Comparison of ENCODE assay signal across 8 cellular contexts in genomic region chr19:45151821-45152503, GRCh38. TPM values are rescaled to one million over a fixed set of nuclear protein-coding genes. Genes with fewer than 3 reads are reported as not detected.
DNase-seq lines count a peak whose midpoint lies in the region; ATAC-seq, FAIRE-seq and TF ChIP-seq lines count a peak whose summit lies in the region.
"Had no signal": no experiment of that assay in that cellular context is flagged by ENCODE, and none has a peak within 500 bp of the region (broad histone marks: within the 10 kb centered on the region; RNA-seq: fewer than 3 reads in every experiment).

No MANE protein-coding gene starts in this region.

- H3K56ac ChIP-seq in H1 (replicated peaks; ENCODE audit: insufficient read length, low read depth, low read length): no peak overlapping the region

- H2AK5ac ChIP-seq in H1 (ENCODE audit: low read depth, low read length): no peak overlapping the region

- DNase-seq in CD1c-positive myeloid dendritic cell (ENCODE audit: extremely low spot score): peak; percentile 5
- peak; percentile 80 for DNase-seq in H7
- DNase-seq in H1 (ENCODE audit: low read depth in 1 of 2, low spot score in 2 of 2): no peak
- no peak for DNase-seq in DMS153 treated with DMSO at 0.1 percent for 48 hours (lab: John Stamatoyannopoulos, UW; ENCODE audit: unreplicated experiment)
- no peak for DNase-seq in NCI-H2227 (lab: John Stamatoyannopoulos, UW; ENCODE audit: unreplicated experiment)
- DNase-seq: effector CD8-positive, alpha-beta T cell had no signal

- H3K4ac ChIP-seq in H1 (replicated peaks; ENCODE audit: insufficient read length, low read depth, low read length): no peak overlapping the region

- TF ChIP-seq EP300 in H1 (IDR thresholded peaks at IDR 0.05; ENCODE audit: borderline replicate concordance in 1 of 2, low read depth in 2 of 2, low read length in 2 of 2): no peak

- H3K4me2 ChIP-seq in H1 (ENCODE audit: insufficient read depth in 1 of 2, low read depth in 2 of 2, low read length in 2 of 2): peak overlapping the region; percentile 53 to 77

- peaks cover 0 to 8% of the 10 kb centered on the region in 2 experiments; a peak in 1 of 4 replicates for H3K9me3 ChIP-seq in H1 (ENCODE audit: insufficient read depth in 2 of 2, low read depth in 1 of 2, low read length in 1 of 2)

- H3K14ac ChIP-seq in H1 (ENCODE audit: insufficient read length): no peak overlapping the region

- peak; percentile 29 to 51 (median 31) for TF ChIP-seq CTCF in H1 (IDR thresholded peaks at IDR 0.05; ENCODE audit: control extremely low read depth in 1 of 3, insufficient read depth in 1 of 3, low read depth in 1 of 3, low read length in 3 of 3)

- no peak overlapping the region for H3K23ac ChIP-seq in H1 (ENCODE audit: insufficient read length)

- H3K4me1 ChIP-seq in H1 (replicated peaks in 1 of 4; ENCODE audit: control insufficient read depth in 3 of 4, insufficient read depth in 4 of 4, low read length in 3 of 4) (peaks cover 0 to 13% (median 3%) of the 10 kb centered on the region in 4 experiments; a peak in 6 of 7 replicates), rectal smooth muscle tissue (ENCODE audit: control insufficient read depth, insufficient read depth, low read length) (peaks cover 3% of the 10 kb centered on the region)

- H3K27me3 ChIP-seq in H7 (ENCODE audit: control insufficient read depth, insufficient read depth, low read length): peaks cover 9% of the 10 kb centered on the region
- peaks cover 16 to 45% (median 37%) of the 10 kb centered on the region in 4 experiments for H3K27me3 ChIP-seq in H1 (replicated peaks in 1 of 4; ENCODE audit: control insufficient read depth in 3 of 4, extremely low read depth in 1 of 4, insufficient read depth in 3 of 4, low read length in 3 of 4)
- peaks cover 23% of the 10 kb centered on the region for H3K27me3 ChIP-seq in rectal smooth muscle tissue (ENCODE audit: control insufficient read depth, insufficient read depth, low read length)

- H2BK12ac ChIP-seq in H1 (ENCODE audit: low read depth, low read length): no peak overlapping the region

- no peak overlapping the region for H3K18ac ChIP-seq in H1 (ENCODE audit: extremely low read depth, low read length)

- CTCF ChIA-PET in H1 (lab: Charles Lee; ENCODE audit: partially characterized antibody): interaction anchor here (0.6 to 5.5 kb wide), 17 partner anchors 8 to 333 kb away, joined by 3 to 32 read pairs (median 4); partner anchors contain the start of genes NKPD1 and PPP1R37

- no peak overlapping the region for H4K91ac ChIP-seq in H1 (replicated peaks; ENCODE audit: insufficient read length, low read length)

- H3K27ac ChIP-seq in H1 (ENCODE audit: low read depth, low read length) (no peak overlapping the region), rectal smooth muscle tissue (ENCODE audit: low read depth, low read length) (no peak overlapping the region)

- 55% methylated on average over 50 of the region's 64 CpGs; no CpG with 5 or more reads in 1 of the 2 experiments for WGBS in H1 (ENCODE audit: extremely low coverage in 1 of 2, insufficient coverage in 1 of 2, insufficient read length in 1 of 2, insufficient replicate concordance in 2 of 2, low coverage in 1 of 2, low lambda C conversion rate in 2 of 2, missing lambda C conversion rate in 1 of 2), 2 experiments

- H3K9ac ChIP-seq in H1 (replicated peaks in 1 of 4; ENCODE audit: extremely low read depth in 1 of 4, low read depth in 3 of 4, low read length in 3 of 4) (no peak overlapping the region), rectal smooth muscle tissue (ENCODE audit: low read length) (no peak overlapping the region)

- FAIRE-seq in H1 (lab: Jason Lieb, UNC): no peak

- no peak overlapping the region for H2BK20ac ChIP-seq in H1 (ENCODE audit: low read length)

- POLR2A ChIA-PET in H1 (lab: Charles Lee; ENCODE audit: partially characterized antibody): interaction anchor here (0.6 to 3.5 kb wide), 12 partner anchors 10 to 194 kb away, joined by 3 to 19 read pairs (median 4); partner anchors contain the start of genes NKPD1 and PPP1R37

- no peak for TF ChIP-seq POLR2A in H1 (IDR thresholded peaks at IDR 0.05; ENCODE audit: control extremely low read depth in 1 of 2, low read depth in 2 of 2, low read length in 2 of 2)

- H2AFZ ChIP-seq in H1 (ENCODE audit: low read length): no peak overlapping the region

- no peak overlapping the region for H2BK15ac ChIP-seq in H1 (ENCODE audit: low read length)

- H3K4me3 ChIP-seq in H7 (ENCODE audit: insufficient read depth, low read depth, low read length) (no peak overlapping the region), H1 (ENCODE audit: extremely low read depth in 1 of 4, insufficient read depth in 2 of 4, low read depth in 3 of 4, low read length in 4 of 4) (peak overlapping the region in 2 of 4 experiments; percentile 7 to 49; a peak in 2 of 8 replicates), rectal smooth muscle tissue (ENCODE audit: low read length) (peak overlapping the region; percentile 64)

- H3K79me1 ChIP-seq in H1 (ENCODE audit: low read depth, low read length): no peaks in the 10 kb centered on the region; the same call in 1 of the 2 replicates

- H2BK120ac ChIP-seq in H1 (replicated peaks; ENCODE audit: low read depth, low read length): no peak overlapping the region

- H2BK5ac ChIP-seq in H1 (ENCODE audit: low read depth, low read length): no peak overlapping the region

- peak overlapping the region; percentile 28; the same call in 1 of the 2 replicates for H4K8ac ChIP-seq in H1 (ENCODE audit: extremely low read depth, insufficient read depth, low read length)

- no peak overlapping the region for H4K5ac ChIP-seq in H1 (ENCODE audit: insufficient read length, low read depth, low read length)

- ATAC-seq in GM21528 (IDR thresholded peaks at IDR 0.05; ENCODE audit: low FRiP score, unreplicated experiment): no peak

- peaks cover 9% of the 10 kb centered on the region; the same call in 1 of the 2 replicates for H3K23me2 ChIP-seq in H1 (ENCODE audit: low read depth, low read length)

- H4K20me1 ChIP-seq in H1 (replicated peaks in 1 of 2; ENCODE audit: control insufficient read depth in 1 of 2, insufficient read depth in 2 of 2, low read length in 2 of 2): peaks cover 0 to 20% of the 10 kb centered on the region in 2 experiments

- TF ChIP-seq RAD21 in H1 (IDR thresholded peaks at IDR 0.05 in 1 of 2, conservative IDR thresholded peaks at IDR 0.05 in 1 of 2; ENCODE audit: low read depth in 2 of 2, low read length in 2 of 2): peak in 1 of 2 experiments; percentile 17; a peak in 1 of 4 replicates

- H3K79me2 ChIP-seq in H1 (ENCODE audit: control insufficient read depth in 1 of 2, insufficient read depth in 2 of 2, low read length in 2 of 2): no peaks in the 10 kb centered on the region

- H3K36me3 ChIP-seq in H7 (replicated peaks; ENCODE audit: control insufficient read depth, insufficient read depth, low read length): no peaks in the 10 kb centered on the region; the same call in none of the 2 replicates
- 0 out of 8 replicates have a peak, but pooled peaks cover 0 to 2% (median 0%) of the 10 kb centered on the region in 4 experiments for H3K36me3 ChIP-seq in H1 (ENCODE audit: control insufficient read depth in 2 of 4, insufficient read depth in 4 of 4, low read length in 3 of 4)
- peaks cover 2% of the 10 kb centered on the region for H3K36me3 ChIP-seq in rectal smooth muscle tissue (ENCODE audit: control insufficient read depth, insufficient read depth, low read length)

RNA-seq across cellular contexts. Expression of gene NKPD1, which starts 8.8 kb away (rescaled TPM):
- 0.24 and 0.70 TPM in 2 replicates for total RNA-seq in H7 (2014; rRNA removed; shearing (Covaris generic))
- 0.38 and 0.39 TPM in 2 replicates for total RNA-seq in H1 (2021; fragmentation: NEBNext Ultra II Directional; extraction: Animal tissue kit (Norgen Biotek cat#: 25700))
- polyA plus RNA-seq in H1 (2011; rRNA removed): 0.30 and 0.55 TPM in 2 replicates
- 0.69 TPM for polyA plus RNA-seq in H1 (2011; cell fraction: cytosol; rRNA removed)
- polyA plus RNA-seq in H1 (2011; cell fraction: nucleus; rRNA removed): 0.73 TPM
- 0.22 to 0.24 TPM (median 0.23 TPM) in 3 of 4 replicates, not detected in the other for polyA plus RNA-seq in H1 (2012, experiment 1 of 2)
- polyA plus RNA-seq in H1 (2012, experiment 2 of 2): 0.20 TPM
- polyA plus RNA-seq in H1 (2013, experiment 1 of 2): 0.22 TPM
- polyA plus RNA-seq in H1 (2013, experiment 2 of 2): 0.26 TPM
- polyA minus RNA-seq in H1 (2011; rRNA and poly(A)+ RNA removed): 0.22 and 0.32 TPM in 2 replicates
- not detected for polyA minus RNA-seq in H1 (2011; cell fraction: cytosol; rRNA and poly(A)+ RNA removed)
- 0.80 TPM for polyA minus RNA-seq in H1 (2011; cell fraction: nucleus; rRNA and poly(A)+ RNA removed)

RNA-seq across cellular contexts. Expression of gene TRAPPC6A, which starts 26.1 kb away (rescaled TPM):
- total RNA-seq in H7 (2014; rRNA removed; shearing (Covaris generic)): 39.3 and 47.4 TPM in 2 replicates
- 30.5 and 31.8 TPM in 2 replicates for total RNA-seq in H1 (2021; fragmentation: NEBNext Ultra II Directional; extraction: Animal tissue kit (Norgen Biotek cat#: 25700))
- 130 and 144 TPM in 2 replicates for polyA plus RNA-seq in H1 (2011; rRNA removed)
- polyA plus RNA-seq in H1 (2011; cell fraction: cytosol; rRNA removed): 127 TPM
- 71.3 TPM for polyA plus RNA-seq in H1 (2011; cell fraction: nucleus; rRNA removed)
- 38.7 to 84.3 TPM (median 76.0 TPM) in 4 replicates for polyA plus RNA-seq in H1 (2012, experiment 1 of 2)
- 102 TPM for polyA plus RNA-seq in H1 (2012, experiment 2 of 2)
- polyA plus RNA-seq in H1 (2013, experiment 1 of 2): 35.8 TPM
- 35.4 TPM for polyA plus RNA-seq in H1 (2013, experiment 2 of 2)
- polyA minus RNA-seq in H1 (2011; rRNA and poly(A)+ RNA removed): 9.3 and 13.3 TPM in 2 replicates
- 17.0 TPM for polyA minus RNA-seq in H1 (2011; cell fraction: cytosol; rRNA and poly(A)+ RNA removed)
- polyA minus RNA-seq in H1 (2011; cell fraction: nucleus; rRNA and poly(A)+ RNA removed): 10.3 TPM

RNA-seq across cellular contexts. Expression of gene BLOC1S3, which starts 26.6 kb away (rescaled TPM):
- 3.4 and 4.3 TPM in 2 replicates for total RNA-seq in H7 (2014; rRNA removed; shearing (Covaris generic))
- total RNA-seq in H1 (2021; fragmentation: NEBNext Ultra II Directional; extraction: Animal tissue kit (Norgen Biotek cat#: 25700)): 6.0 and 8.0 TPM in 2 replicates
- 6.1 and 7.6 TPM in 2 replicates for polyA plus RNA-seq in H1 (2011; rRNA removed)
- 3.2 TPM for polyA plus RNA-seq in H1 (2011; cell fraction: cytosol; rRNA removed)
- polyA plus RNA-seq in H1 (2011; cell fraction: nucleus; rRNA removed): 5.1 TPM
- polyA plus RNA-seq in H1 (2012, experiment 1 of 2): 4.5 to 6.2 TPM (median 5.0 TPM) in 4 replicates
- 3.8 TPM for polyA plus RNA-seq in H1 (2012, experiment 2 of 2)
- polyA plus RNA-seq in H1 (2013, experiment 1 of 2): 5.2 TPM
- polyA plus RNA-seq in H1 (2013, experiment 2 of 2): 6.0 TPM
- 4.8 and 6.4 TPM in 2 replicates for polyA minus RNA-seq in H1 (2011; rRNA and poly(A)+ RNA removed)
- polyA minus RNA-seq in H1 (2011; cell fraction: cytosol; rRNA and poly(A)+ RNA removed): 4.0 TPM
- polyA minus RNA-seq in H1 (2011; cell fraction: nucleus; rRNA and poly(A)+ RNA removed): 8.1 TPM

RNA-seq across cellular contexts. Expression of gene PPP1R37, which starts 59.0 kb away (rescaled TPM):
- 30.0 and 32.9 TPM in 2 replicates for total RNA-seq in H7 (2014; rRNA removed; shearing (Covaris generic))
- 25.7 and 27.0 TPM in 2 replicates for total RNA-seq in H1 (2021; fragmentation: NEBNext Ultra II Directional; extraction: Animal tissue kit (Norgen Biotek cat#: 25700))
- polyA plus RNA-seq in H1 (2011; rRNA removed): 14.6 and 22.5 TPM in 2 replicates
- polyA plus RNA-seq in H1 (2011; cell fraction: cytosol; rRNA removed): 23.0 TPM
- 71.7 TPM for polyA plus RNA-seq in H1 (2011; cell fraction: nucleus; rRNA removed)
- polyA plus RNA-seq in H1 (2012, experiment 1 of 2): 22.9 to 30.5 TPM (median 24.6 TPM) in 4 replicates
- polyA plus RNA-seq in H1 (2012, experiment 2 of 2): 16.5 TPM
- 12.6 TPM for polyA plus RNA-seq in H1 (2013, experiment 1 of 2)
- polyA plus RNA-seq in H1 (2013, experiment 2 of 2): 11.6 TPM
- 7.8 and 11.9 TPM in 2 replicates for polyA minus RNA-seq in H1 (2011; rRNA and poly(A)+ RNA removed)
- polyA minus RNA-seq in H1 (2011; cell fraction: cytosol; rRNA and poly(A)+ RNA removed): 16.8 TPM
- polyA minus RNA-seq in H1 (2011; cell fraction: nucleus; rRNA and poly(A)+ RNA removed): 25.7 TPM

Comparison
In these comparisons a context has a peak if more than half of its experiments do, and no peak if none do; other contexts are left out.
1. DNase-seq: peak in CD1c-positive myeloid dendritic cell (single experiment) and H7 (single experiment); none in H1 (0 of 2), DMS153 treated with DMSO at 0.1 percent for 48 hours (single experiment) and NCI-H2227 (single experiment).